1 cellular context compared by ENCODE assay signal in genomic region chr11:62599069-62599696, GRCh38.
TF ChIP-seq lines count a peak whose summit lies in the region.

No MANE protein-coding gene starts in this region.

TF ChIP-seq in K562, 482 proteins besides CTCF, POLR2A, EP300 and RAD21 (continued from another document and continues in another):
- TF ChIP-seq HLTF (IDR thresholded peaks at IDR 0.05) (no peak), IRF9 (tag; IDR thresholded peaks at IDR 0.05) (no peak), TCF3 (CRISPR knock-in tag; IDR thresholded peaks at IDR 0.05) (no peak), ELK1 (CRISPR knock-in tag; IDR thresholded peaks at IDR 0.05) (no peak), ZBTB40 (IDR thresholded peaks at IDR 0.05) (peak; percentile 46), ZBTB40 (CRISPR knock-in tag; IDR thresholded peaks at IDR 0.05) (no peak), MYNN (IDR thresholded peaks at IDR 0.05) (peak; percentile 69; the same call in 1 of the 2 replicates), MYNN (CRISPR knock-in tag; IDR thresholded peaks at IDR 0.05) (no peak), SIN3A (IDR thresholded peaks at IDR 0.05; ENCODE audit: borderline replicate concordance in 2 of 2, control insufficient read depth in 1 of 2, low read depth in 2 of 2, low read length in 2 of 2) (0 out of 4 replicates have a peak, but pooled peaks of 1 of the 2 experiments have one; percentile 62), TCF7L2 (IDR thresholded peaks at IDR 0.05; ENCODE audit: low read depth, low read length) (no peak), MTA2 (IDR thresholded peaks at IDR 0.05; ENCODE audit: low read depth) (no peak; the same call in 1 of the 2 replicates), TCFL5 (CRISPR knock-in tag; conservative IDR thresholded peaks at IDR 0.05) (no peak), SNAPC5 (CRISPR knock-in tag; IDR thresholded peaks at IDR 0.05) (no peak), BCLAF1 (IDR thresholded peaks at IDR 0.05; ENCODE audit: borderline replicate concordance in 1 of 2, control insufficient read depth in 1 of 2, low read depth in 2 of 2, low read length in 1 of 2) (no peak), ZNF584 (CRISPR knock-in tag; IDR thresholded peaks at IDR 0.05; ENCODE audit: low read depth) (no peak), RB1 (IDR thresholded peaks at IDR 0.05; ENCODE audit: low read depth) (no peak), RBM15 (IDR thresholded peaks at IDR 0.05; ENCODE audit: insufficient read depth, low read length) (no peak), CBX3 (IDR thresholded peaks at IDR 0.05; ENCODE audit: borderline replicate concordance in 1 of 2, low read length in 2 of 2) (no peak), ATF4 (CRISPR knock-in tag; IDR thresholded peaks at IDR 0.05) (no peak), MTA1 (IDR thresholded peaks at IDR 0.05; ENCODE audit: borderline replicate concordance) (0 out of 2 replicates have a peak, but pooled peaks have one; percentile 36), MBD2 (IDR thresholded peaks at IDR 0.05; ENCODE audit: borderline replicate concordance, low read depth) (peak; percentile 61; the same call in 1 of the 2 replicates), RFX1 (IDR thresholded peaks at IDR 0.05) (no peak), JUN (IDR thresholded peaks at IDR 0.05; ENCODE audit: borderline replicate concordance, low read depth, low read length) (no peak), JUN (CRISPR knock-in tag; IDR thresholded peaks at IDR 0.05; ENCODE audit: borderline replicate concordance) (no peak), ZNF639 (CRISPR knock-in tag; conservative IDR thresholded peaks at IDR 0.05 in 1 of 2, IDR thresholded peaks at IDR 0.05 in 1 of 2) (no peak), KLF16 (IDR thresholded peaks at IDR 0.05) (no peak; the same call in 1 of the 2 replicates), RBM17 (IDR thresholded peaks at IDR 0.05; ENCODE audit: borderline replicate concordance, low read depth, low read length) (no peak), ZBTB8A (IDR thresholded peaks at IDR 0.05; ENCODE audit: partially characterized antibody) (no peak), MAZ (CRISPR knock-in tag; conservative IDR thresholded peaks at IDR 0.05 in 1 of 2, IDR thresholded peaks at IDR 0.05 in 1 of 2) (peak; percentile 41 to 87; a peak in 3 of 4 replicates), PHB2 (IDR thresholded peaks at IDR 0.05; ENCODE audit: low read depth) (0 out of 2 replicates have a peak, but pooled peaks have one; percentile 49), KDM1A (IDR thresholded peaks at IDR 0.05) (no peak), ZNF77 (CRISPR knock-in tag; IDR thresholded peaks at IDR 0.05) (no peak), XRCC4 (IDR thresholded peaks at IDR 0.05; ENCODE audit: extremely low read depth, insufficient read depth, insufficient read length) (no peak), ZNF184 (CRISPR knock-in tag; IDR thresholded peaks at IDR 0.05) (no peak), NR2C1 (IDR thresholded peaks at IDR 0.05) (peak; percentile 74), NR2C1 (tag; IDR thresholded peaks at IDR 0.05) (peak; percentile 73), FIP1L1 (IDR thresholded peaks at IDR 0.05; ENCODE audit: low read depth, low read length, poor library complexity, severe bottlenecking) (no peak), CAMTA2 (CRISPR knock-in tag; conservative IDR thresholded peaks at IDR 0.05) (no peak), ZNF253 (CRISPR knock-in tag; conservative IDR thresholded peaks at IDR 0.05) (no peak), MED1 (CRISPR knock-in tag; IDR thresholded peaks at IDR 0.05; ENCODE audit: borderline replicate concordance) (no peak), CTCFL (IDR thresholded peaks at IDR 0.05; ENCODE audit: borderline replicate concordance, insufficient read depth, low read depth, low read length, poor library complexity, severe bottlenecking) (no peak), HMGN3 (IDR thresholded peaks at IDR 0.05; ENCODE audit: borderline replicate concordance, extremely low read depth, insufficient read length, low read depth, low read length) (no peak), HDAC3 (IDR thresholded peaks at IDR 0.05; ENCODE audit: borderline replicate concordance, partially characterized antibody) (no peak), JUNB (CRISPR knock-in tag; conservative IDR thresholded peaks at IDR 0.05) (no peak), KLF6 (CRISPR knock-in tag; IDR thresholded peaks at IDR 0.05; ENCODE audit: borderline replicate concordance) (no peak), GABPA (tag; conservative IDR thresholded peaks at IDR 0.05; ENCODE audit: low read depth) (peak; percentile 74), ZNF408 (CRISPR knock-in tag; IDR thresholded peaks at IDR 0.05; ENCODE audit: low read depth) (no peak), MAFG (tag; conservative IDR thresholded peaks at IDR 0.05) (no peak), ZNF143 (CRISPR knock-in tag; IDR thresholded peaks at IDR 0.05) (no peak)
